9 cellular contexts compared by ENCODE assay signal in the genomic region with DNA sequence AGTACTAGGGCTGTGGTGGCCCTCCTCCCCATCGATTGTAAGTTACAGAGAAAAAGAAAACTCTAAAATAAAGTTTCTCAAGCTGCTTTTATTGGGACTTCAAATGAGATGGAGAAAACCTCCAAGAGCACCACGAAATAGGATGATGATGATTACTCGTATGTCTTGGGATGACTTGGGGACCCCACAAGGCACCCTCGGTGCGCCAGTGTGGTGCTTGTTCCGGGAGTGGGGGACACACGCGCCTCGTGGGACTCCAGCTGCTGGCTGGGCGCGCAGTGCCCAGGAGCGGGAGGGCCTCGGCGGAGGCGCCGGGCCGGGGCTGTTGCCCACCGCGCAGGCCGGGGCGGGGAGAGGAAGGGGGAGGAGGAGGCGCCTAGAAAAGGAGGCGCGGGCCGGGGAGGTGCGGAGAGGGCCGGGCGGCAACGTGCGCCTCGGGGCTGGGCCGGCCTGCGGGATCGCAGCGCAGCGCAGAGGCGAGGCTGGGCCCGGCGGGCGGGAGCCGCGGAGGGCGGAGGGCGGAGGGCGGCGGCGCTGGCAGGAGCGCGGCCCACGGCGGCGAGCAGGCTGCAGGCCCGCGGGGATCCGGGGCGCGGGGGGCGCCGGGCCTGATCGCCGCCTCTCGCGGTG. TPM values are rescaled to one million over a fixed set of nuclear protein-coding genes. Genes with fewer than 3 reads are reported as not detected.
DNase-seq lines count a peak whose midpoint lies in the region; ATAC-seq, FAIRE-seq and TF ChIP-seq lines count a peak whose summit lies in the region.
"Had no signal": no experiment of that assay in that cellular context is flagged by ENCODE, and none has a peak within 500 bp of the region (broad histone marks: within the 10 kb centered on the region; RNA-seq: fewer than 3 reads in every experiment).

A gene with protein sequence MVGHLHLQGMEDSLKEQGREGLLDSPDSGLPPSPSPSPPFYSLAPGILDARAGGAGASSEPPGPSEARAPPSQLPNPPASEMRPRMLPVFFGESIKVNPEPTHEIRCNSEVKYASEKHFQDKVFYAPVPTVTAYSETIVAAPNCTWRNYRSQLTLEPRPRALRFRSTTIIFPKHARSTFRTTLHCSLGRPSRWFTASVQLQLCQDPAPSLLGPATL (plus strand): TSS at position 408 of the 630 bp plus-strand sequence. CDS start 337 bp downstream, outside the sequence.

- FAIRE-seq in GM19239 (lab: Jason Lieb, UNC): no peak
- FAIRE-seq: G401.6 had no signal

- TF ChIP-seq EP300 in esophagus muscularis mucosa (IDR thresholded peaks at IDR 0.05): no peak

- H3K9me3 ChIP-seq in esophagus muscularis mucosa (no peaks in the 10 kb centered on the region), neuron (ENCODE audit: low read length) (no peaks in the 10 kb centered on the region)

- no peaks in the 10 kb centered on the region for H3K9me3 Mint-ChIP-seq in naive thymus-derived CD8-positive, alpha-beta T cell

- intact Hi-C loops in esophagus muscularis mucosa (cut with DNase I): no loop called here

- no peak within 1 kb of the TSS for H3K27ac Mint-ChIP-seq in naive thymus-derived CD8-positive, alpha-beta T cell

- peaks cover 0 to 27% (median 3%) of the 10 kb centered on the region in 4 donors for H3K27me3 ChIP-seq in esophagus muscularis mucosa
- no peaks in the 10 kb centered on the region for H3K27me3 ChIP-seq in neuron (ENCODE audit: insufficient read depth, low read length)

- H3K36me3 ChIP-seq in esophagus muscularis mucosa (no peaks in the 10 kb centered on the region), neuron (ENCODE audit: insufficient read depth, low read length) (no peaks in the 10 kb centered on the region)

- no peak for TF ChIP-seq POLR2A in esophagus muscularis mucosa (IDR thresholded peaks at IDR 0.05; ENCODE audit: low read depth)

- 21% methylated on average over 3 of the region's 63 CpGs for WGBS in esophagus muscularis mucosa

- H3K36me3 Mint-ChIP-seq in naive thymus-derived CD8-positive, alpha-beta T cell: no peaks in the 10 kb centered on the region

- no peak for ATAC-seq in naive thymus-derived CD8-positive, alpha-beta T cell
- no peak for ATAC-seq in HG03457 (IDR thresholded peaks at IDR 0.05; ENCODE audit: unreplicated experiment)

- POLR2A ChIA-PET in naive thymus-derived CD8-positive, alpha-beta T cell (lab: Charles Lee): interaction anchor here (0.6 kb wide), 1 partner anchor 43 kb away, joined by 5 read pairs; no protein-coding TSS in a partner anchor

- H3K27ac ChIP-seq in esophagus muscularis mucosa (replicated peaks in 1 of 4): no peak within 1 kb of the TSS

- H3K4me3 Mint-ChIP-seq in naive thymus-derived CD8-positive, alpha-beta T cell: peak within 1 kb of the TSS in 3 of 10 donors; percentile 31 to 48 (median 47)

- H3K4me1 ChIP-seq in esophagus muscularis mucosa: peaks cover 15 to 33% (median 30%) of the 10 kb centered on the region in 4 donors
- peaks cover 36% of the 10 kb centered on the region for H3K4me1 ChIP-seq in neuron (ENCODE audit: insufficient read depth, low read length)

- H3K4me1 Mint-ChIP-seq in naive thymus-derived CD8-positive, alpha-beta T cell: peaks cover 0 to 11% (median 6%) of the 10 kb centered on the region in 4 donors

- DNase-seq in AG08395 (ENCODE audit: low spot score) (peak; percentile 38), NCI-H226 (peak; percentile 66), esophagus muscularis mucosa (ENCODE audit: extremely low spot score) (no peak), GM19239 (ENCODE audit: insufficient read length, low spot score) (no peak)
- DNase-seq in activated naive CD4-positive, alpha-beta T cell treated with anti-CD3 and anti-CD28 coated beads, Interleukin-2, amount 50 U/mL, for 16 hours: no peak
- DNase-seq in naive thymus-derived CD8-positive, alpha-beta T cell: no peak

- H3K4me3 ChIP-seq in esophagus muscularis mucosa (peak within 1 kb of the TSS; percentile 47 to 58 (median 52)), neuron (ENCODE audit: low read length) (peak within 1 kb of the TSS; percentile 48)

- TF ChIP-seq CTCF in esophagus muscularis mucosa (IDR thresholded peaks at IDR 0.05): no peak

- H2AFZ ChIP-seq in neuron (ENCODE audit: low read depth, low read length): peak within 1 kb of the TSS; percentile 42

- peaks cover 11 to 46% (median 34%) of the 10 kb centered on the region in 5 donors for H3K27me3 Mint-ChIP-seq in naive thymus-derived CD8-positive, alpha-beta T cell

RNA-seq across cellular contexts. Expression of the gene that starts here (rescaled TPM):
- 1 to 10 TPM in 3 of 4 donors, under 1 TPM in 1; 0.63 to 2.2 (median 1.3) TPM for total RNA-seq in esophagus muscularis mucosa
- not detected for total RNA-seq in naive thymus-derived CD8-positive, alpha-beta T cell
- not detected for polyA plus RNA-seq in naive thymus-derived CD8-positive, alpha-beta T cell

Comparison
In these comparisons a context has a peak if more than half of its experiments do, and no peak if none do; other contexts are left out.
1. DNase-seq: peak in AG08395 (single experiment) and NCI-H226 (single experiment); none in esophagus muscularis mucosa (single experiment), activated naive CD4-positive, alpha-beta T cell treated with anti-CD3 and anti-CD28 coated beads, Interleukin-2, amount 50 U/mL, for 16 hours (single experiment), naive thymus-derived CD8-positive, alpha-beta T cell (0 of 10) and GM19239 (single experiment).